In the genomic region with DNA sequence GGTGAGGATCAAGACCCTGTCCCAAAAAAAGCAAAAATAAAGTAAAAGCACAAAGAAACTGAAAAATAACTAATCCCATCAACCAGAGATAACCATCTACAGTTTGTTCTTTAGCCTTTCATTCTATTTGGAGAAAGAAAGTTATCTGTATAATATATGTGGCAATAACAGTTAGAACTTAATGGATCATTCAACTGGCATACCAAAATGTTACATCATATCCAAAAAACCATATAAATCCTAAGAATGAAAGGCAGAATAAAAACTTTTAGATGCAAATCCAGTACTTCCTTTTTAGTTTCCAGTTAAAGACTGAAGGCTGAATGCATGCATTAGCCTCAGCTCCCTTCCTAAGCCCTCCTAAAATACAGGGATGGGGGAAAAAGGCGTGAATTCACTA, we compare ENCODE assay signal across 9 cellular contexts. TPM values are rescaled to one million over a fixed set of nuclear protein-coding genes. Genes with fewer than 3 reads are reported as not detected.
DNase-seq lines count a peak whose midpoint lies in the region; ATAC-seq and TF ChIP-seq lines count a peak whose summit lies in the region.
"Had no signal": no experiment of that assay in that cellular context is flagged by ENCODE, and none has a peak within 500 bp of the region (broad histone marks: within the 10 kb centered on the region; RNA-seq: fewer than 3 reads in every experiment).

No MANE protein-coding gene starts in this region.

- TF ChIP-seq CTCF in left lung (IDR thresholded peaks at IDR 0.05) (no peak), upper lobe of left lung (IDR thresholded peaks at IDR 0.05) (no peak), uterus (IDR thresholded peaks at IDR 0.05) (no peak)

- H3K27me3 Mint-ChIP-seq in activated naive CD4-positive, alpha-beta T cell treated with anti-CD3 and anti-CD28 coated beads, Interleukin-2, amount 50 U/mL, for 24 hours = no peaks in the 10 kb centered on the region
- H3K27me3 Mint-ChIP-seq in activated T-helper 1 cell treated with anti-CD3 and anti-CD28 coated beads, Interleukin-12 subunit alpha, Interleukin-12 subunit beta, Interleukin-2, Interleukin-4 antibody, amounts not matched to agents 30 ng/mL and 10 ng/mL and 1 ng/mL, durations not matched to agents 14 hours and 24 hours and 36 hours (ENCODE audit: insufficient read depth) = no peaks in the 10 kb centered on the region

- H3K4me3 Mint-ChIP-seq in activated naive CD4-positive, alpha-beta T cell treated with anti-CD3 and anti-CD28 coated beads, Interleukin-2, amount 50 U/mL, for 24 hours = peak overlapping the region; percentile 73
- H3K4me3 Mint-ChIP-seq in activated T-helper 1 cell treated with anti-CD3 and anti-CD28 coated beads, Interleukin-12 subunit alpha, Interleukin-12 subunit beta, Interleukin-2, Interleukin-4 antibody, amounts not matched to agents 30 ng/mL and 10 ng/mL and 1 ng/mL, durations not matched to agents 14 hours and 24 hours and 36 hours = peak overlapping the region; percentile 68

- H3K27ac ChIP-seq in left lung (peak overlapping the region; percentile 20 to 69), upper lobe of left lung (peak overlapping the region; percentile 40 to 78 (median 69)), uterus (peak overlapping the region in 1 of 2 donors; percentile 38)

- no peak for TF ChIP-seq EP300 in upper lobe of left lung (IDR thresholded peaks at IDR 0.05)

- H3K9me3 ChIP-seq in left lung (no peaks in the 10 kb centered on the region), upper lobe of left lung (no peaks in the 10 kb centered on the region), uterus (no peaks in the 10 kb centered on the region)

- H3K9me3 Mint-ChIP-seq in activated naive CD4-positive, alpha-beta T cell treated with anti-CD3 and anti-CD28 coated beads, Interleukin-2, amount 50 U/mL, for 24 hours = no peaks in the 10 kb centered on the region
- no peaks in the 10 kb centered on the region for H3K9me3 Mint-ChIP-seq in activated T-helper 1 cell treated with anti-CD3 and anti-CD28 coated beads, Interleukin-12 subunit alpha, Interleukin-12 subunit beta, Interleukin-2, Interleukin-4 antibody, amounts not matched to agents 30 ng/mL and 10 ng/mL and 1 ng/mL, durations not matched to agents 14 hours and 24 hours and 36 hours

- intact Hi-C loops in activated T-helper 1 cell treated with anti-CD3 and anti-CD28 coated beads, Interleukin-12 subunit alpha, Interleukin-12 subunit beta, Interleukin-2, Interleukin-4 antibody, amounts not matched to agents 30 ng/mL and 10 ng/mL and 1 ng/mL, durations not matched to agents 14 hours and 24 hours and 36 hours (cut with micrococcal nuclease) = no loop called here
- intact Hi-C loops in left lung (cut with DNase I) = no loop called here
- intact Hi-C loops in uterus (cut with DNase I; ENCODE audit: low total_unique reads) = no loop called here

- peaks cover 84% of the 10 kb centered on the region for H3K4me1 Mint-ChIP-seq in activated naive CD4-positive, alpha-beta T cell treated with anti-CD3 and anti-CD28 coated beads, Interleukin-2, amount 50 U/mL, for 24 hours
- H3K4me1 Mint-ChIP-seq in activated T-helper 1 cell treated with anti-CD3 and anti-CD28 coated beads, Interleukin-12 subunit alpha, Interleukin-12 subunit beta, Interleukin-2, Interleukin-4 antibody, amounts not matched to agents 30 ng/mL and 10 ng/mL and 1 ng/mL, durations not matched to agents 14 hours and 24 hours and 36 hours (ENCODE audit: low read depth) = peaks cover 70% of the 10 kb centered on the region

- no peaks in the 10 kb centered on the region for H3K36me3 ChIP-seq in left lung
- H3K36me3 ChIP-seq in upper lobe of left lung = no peaks in the 10 kb centered on the region
- no peaks in the 10 kb centered on the region for H3K36me3 ChIP-seq in uterus

- H3K27ac Mint-ChIP-seq in activated naive CD4-positive, alpha-beta T cell treated with anti-CD3 and anti-CD28 coated beads, Interleukin-2, amount 50 U/mL, for 24 hours = peak overlapping the region; percentile 89
- H3K27ac Mint-ChIP-seq in activated T-helper 1 cell treated with anti-CD3 and anti-CD28 coated beads, Interleukin-12 subunit alpha, Interleukin-12 subunit beta, Interleukin-2, Interleukin-4 antibody, amounts not matched to agents 30 ng/mL and 10 ng/mL and 1 ng/mL, durations not matched to agents 14 hours and 24 hours and 36 hours = peak overlapping the region; percentile 97

- H3K36me3 Mint-ChIP-seq in activated naive CD4-positive, alpha-beta T cell treated with anti-CD3 and anti-CD28 coated beads, Interleukin-2, amount 50 U/mL, for 24 hours = no peaks in the 10 kb centered on the region
- H3K36me3 Mint-ChIP-seq in activated T-helper 1 cell treated with anti-CD3 and anti-CD28 coated beads, Interleukin-12 subunit alpha, Interleukin-12 subunit beta, Interleukin-2, Interleukin-4 antibody, amounts not matched to agents 30 ng/mL and 10 ng/mL and 1 ng/mL, durations not matched to agents 14 hours and 24 hours and 36 hours (ENCODE audit: low read depth) = peaks cover 8% of the 10 kb centered on the region

- in situ Hi-C loops in ACHN (cut with HindIII; ENCODE audit: low pct_ligation_motif_present, low pct_unique_long_range_greater_than_20kb, low sequenced_read_pairs) = no loop called here

- H3K27me3 ChIP-seq in left lung (no peaks in the 10 kb centered on the region), upper lobe of left lung (no peaks in the 10 kb centered on the region), uterus (no peaks in the 10 kb centered on the region)

- no peak for TF ChIP-seq POLR2A in upper lobe of left lung (IDR thresholded peaks at IDR 0.05)
- no peak for TF ChIP-seq POLR2A in uterus (IDR thresholded peaks at IDR 0.05)

- ATAC-seq in left lung (no peak), upper lobe of left lung (ENCODE audit: low FRiP score in 2 of 2) (no peak)

- H3K4me1 ChIP-seq in left lung (peaks cover 25 to 57% of the 10 kb centered on the region in 2 donors), upper lobe of left lung (peaks cover 47 to 53% (median 49%) of the 10 kb centered on the region in 4 donors), uterus (peaks cover 3% of the 10 kb centered on the region in 2 donors)

- H3K4me3 ChIP-seq in left lung = no peak overlapping the region
- H3K4me3 ChIP-seq in upper lobe of left lung = no peak overlapping the region
- no peak overlapping the region for H3K4me3 ChIP-seq in uterus

- no peak for DNase-seq in activated naive CD4-positive, alpha-beta T cell (lab: John Stamatoyannopoulos, UW)
- DNase-seq in activated T-helper 1 cell treated with anti-CD3 and anti-CD28 coated beads, Interleukin-12 subunit alpha, Interleukin-12 subunit beta, Interleukin-2, Interleukin-4 antibody, amounts not matched to agents 30 ng/mL and 10 ng/mL and 1 ng/mL, durations not matched to agents 14 hours and 24 hours and 36 hours (ENCODE audit: low spot score) = no peak
- no peak for DNase-seq in left lung
- DNase-seq in upper lobe of left lung = no peak
- DNase-seq in kidney glomerular epithelial cell (lab: John Stamatoyannopoulos, UW) = no peak
- no peak for DNase-seq in uterus
- no peak for DNase-seq in ACHN
- DNase-seq: NCI-H1930 had no signal

- 74 to 82% methylated on average over 1 of the region's 1 CpG for WGBS in upper lobe of left lung, 2 donors

RNA-seq across cellular contexts. Expression of a gene that starts 25.2 kb away (rescaled TPM):
- total RNA-seq in activated T-helper 1 cell treated with anti-CD3 and anti-CD28 coated beads, Interleukin-12 subunit alpha, Interleukin-12 subunit beta, Interleukin-2, Interleukin-4 antibody, amounts not matched to agents 30 ng/mL and 10 ng/mL and 1 ng/mL, durations not matched to agents 14 hours and 24 hours and 36 hours = 62.7 and 64.4 TPM in 2 replicates
- 10 to 100 TPM; 75.9 to 82.9 TPM for total RNA-seq in left lung
- 100 to 1,000 TPM in 2 of 6 donors, 10 to 100 TPM in 4; 50.3 to 111 (median 93.6) TPM for total RNA-seq in upper lobe of left lung
- 10 to 100 TPM in 3 of 4 donors, 1 to 10 TPM in 1; 9.0 to 70.8 (median 35.0) TPM for total RNA-seq in uterus
